17 cellular contexts compared by ENCODE assay signal in genomic region chr3:8621872-8622271, GRCh38. TPM values are rescaled to one million over a fixed set of nuclear protein-coding genes. Genes with fewer than 3 reads are reported as not detected.
DNase-seq lines count a peak whose midpoint lies in the region; ATAC-seq, FAIRE-seq and TF ChIP-seq lines count a peak whose summit lies in the region.
"Had no signal": no experiment of that assay in that cellular context is flagged by ENCODE, and none has a peak within 500 bp of the region (broad histone marks: within the 10 kb centered on the region; RNA-seq: fewer than 3 reads in every experiment).

No MANE protein-coding gene starts in this region.

- H2AFZ ChIP-seq in K562 (ENCODE audit: low read depth, low read length) = no peak overlapping the region
- H2AFZ ChIP-seq in mesenchymal stem cell (ENCODE audit: low read depth, low read length) = no peak overlapping the region

- no peak overlapping the region for H2BK12ac ChIP-seq in mesenchymal stem cell (ENCODE audit: low read length in 2 of 2)

- H3K4ac ChIP-seq in mesenchymal stem cell (ENCODE audit: low read depth in 1 of 2, low read length in 2 of 2) = no peak overlapping the region

- no peak overlapping the region for H2BK5ac ChIP-seq in mesenchymal stem cell (ENCODE audit: low read depth, low read length, poor library complexity, severe bottlenecking)

- no peak overlapping the region for H3K23ac ChIP-seq in mesenchymal stem cell (ENCODE audit: low read length in 2 of 2)

- H3K4me3 ChIP-seq in AG04449 (ENCODE audit: low read depth, low read length) (no peak overlapping the region), K562 (no peak overlapping the region), mesenchymal stem cell (ENCODE audit: insufficient read depth in 1 of 2, low read depth in 1 of 2, low read length in 2 of 2) (no peak overlapping the region), gastroesophageal sphincter (no peak overlapping the region)
- H3K4me3 ChIP-seq: breast epithelium, thoracic aorta had no signal

- intact Hi-C loops in K562 (cut with micrococcal nuclease) = loop anchor here (10.0 kb wide), 1 partner anchor 297 kb away; no protein-coding TSS in a partner anchor

- no peak overlapping the region for H4K91ac ChIP-seq in mesenchymal stem cell (ENCODE audit: low read length)

- FAIRE-seq in H54 (lab: Jason Lieb, UNC) (no peak), K562 (lab: Jason Lieb, UNC) (no peak)
- FAIRE-seq: GM12892 had no signal

- H3K36me3 ChIP-seq in K562 (ENCODE audit: control insufficient read depth, insufficient read depth, low read length) = no peaks in the 10 kb centered on the region
- H3K36me3 ChIP-seq in mesenchymal stem cell (ENCODE audit: control insufficient read depth in 1 of 2, insufficient read depth in 2 of 2, low read depth in 1 of 2, low read length in 2 of 2) = no peaks in the 10 kb centered on the region
- H3K36me3 ChIP-seq in gastroesophageal sphincter = no peaks in the 10 kb centered on the region
- H3K36me3 ChIP-seq: breast epithelium, thoracic aorta had no signal

- H3K9ac ChIP-seq in K562 (ENCODE audit: insufficient read depth in 1 of 2, low read depth in 2 of 2, low read length in 2 of 2) (no peak overlapping the region), mesenchymal stem cell (ENCODE audit: low read length) (peak overlapping the region; percentile 74)

- H3K79me1 ChIP-seq in mesenchymal stem cell (replicated peaks; ENCODE audit: low read length, poor library complexity, severe bottlenecking) = no peaks in the 10 kb centered on the region

- H3K27ac ChIP-seq in K562 (ENCODE audit: extremely low read depth, low read depth, low read length) (no peak overlapping the region), mesenchymal stem cell (ENCODE audit: low read length, poor library complexity, severe bottlenecking) (no peak overlapping the region), gastroesophageal sphincter (no peak overlapping the region)
- H3K27ac ChIP-seq: breast epithelium had no signal

- DNase-seq in AG04449 (ENCODE audit: low read depth, low spot score) (peak; percentile 72), H54 (ENCODE audit: insufficient read length, low spot score) (peak; percentile 34), K562 (ENCODE audit: extremely low read depth in 1 of 4, low spot score in 3 of 4) (no peak), mesenchymal stem cell (peak; percentile 92), NCI-H446 (lab: John Stamatoyannopoulos, UW) (no peak), KBM-7 (no peak)
- no peak for DNase-seq in stimulated activated naive CD8-positive, alpha-beta T cell treated with anti-CD3 and anti-CD28 coated beads, Interleukin-15, Interleukin-2, amounts not matched to agents 100 U/mL and 50 U/mL, for 24 hours
- DNase-seq: ACHN; activated CD4-positive, alpha-beta memory T cell treated with anti-CD3 and anti-CD28 coated beads, Interleukin-2, amount 10 ng/mL, durations not matched to agents 7 days and 5 days; endodermal cell; NCI-H1694 treated with DMSO at 0.1 percent for 48 hours; NCI-H524 treated with DMSO at 0.1 percent for 48 hours; T-helper 9 cell had no signal

- TF ChIP-seq EP300 in K562 (IDR thresholded peaks at IDR 0.05; ENCODE audit: low read length) = no peak
- TF ChIP-seq EP300 in gastroesophageal sphincter (IDR thresholded peaks at IDR 0.05) = no peak

- no peak for TF ChIP-seq RAD21 in K562 (CRISPR knock-in tag; conservative IDR thresholded peaks at IDR 0.05 in 1 of 2, IDR thresholded peaks at IDR 0.05 in 1 of 2)

- H3K27me3 ChIP-seq in K562 (ENCODE audit: control insufficient read depth in 2 of 2, insufficient read depth in 2 of 2, low read length in 2 of 2) (peaks cover 0 to 28% of the 10 kb centered on the region in 2 experiments; a peak in 2 of 5 replicates), mesenchymal stem cell (ENCODE audit: control insufficient read depth in 1 of 2, insufficient read depth in 1 of 2, low read length in 2 of 2) (peaks cover 0 to 25% of the 10 kb centered on the region in 2 experiments), gastroesophageal sphincter (no peaks in the 10 kb centered on the region)
- H3K27me3 ChIP-seq: breast epithelium had no signal

- 0% methylated on average over 4 of the region's 4 CpGs for WGBS in K562 (ENCODE audit: insufficient coverage, low coverage, missing lambda C conversion rate)
- WGBS in mesenchymal stem cell = 33% methylated on average over 4 of the region's 4 CpGs
- 54 to 63% methylated on average over 3 of the region's 4 CpGs for WGBS in gastroesophageal sphincter (ENCODE audit: low coverage in 1 of 2), 2 donors

- no peaks in the 10 kb centered on the region for H3K79me2 ChIP-seq in K562 (ENCODE audit: control insufficient read depth, insufficient read depth, low read length)

- TF ChIP-seq CTCF in AG04449 (IDR thresholded peaks at IDR 0.05; ENCODE audit: insufficient read depth, low read length, missing control alignments) = no peak
- no peak for TF ChIP-seq CTCF in K562 (IDR thresholded peaks at IDR 0.05 in 2 of 3, conservative IDR thresholded peaks at IDR 0.05 in 1 of 3; ENCODE audit: insufficient read depth in 2 of 3, low read depth in 1 of 3, low read length in 3 of 3)
- no peak for TF ChIP-seq CTCF in gastroesophageal sphincter (IDR thresholded peaks at IDR 0.05)

- CTCF ChIA-PET in AG04449 (lab: Yijun Ruan, JAX) (interaction anchor here (0.7 to 9.4 kb wide), 41 partner anchors 10 to 511 kb away, joined by 3 to 149 read pairs (median 5); no protein-coding TSS in a partner anchor), K562 (lab: Yijun Ruan, JAX; ENCODE audit: low intra/inter-chr PET ratio) (interaction anchor here (0.7 to 1.6 kb wide), 2 partner anchors 170 to 180 kb away, joined by 3 to 12 read pairs; no protein-coding TSS in a partner anchor)

- H4K20me1 ChIP-seq in K562 (replicated peaks; ENCODE audit: control insufficient read depth, insufficient read depth, low read length) = no peaks in the 10 kb centered on the region; the same call in 1 of the 2 replicates

- H3K9me1 ChIP-seq in K562 (ENCODE audit: control insufficient read depth, insufficient read depth, low read length) = no peaks in the 10 kb centered on the region

- BruUV-seq in K562 (replicated peaks; lab: Mats Ljungman, UMichigan) = no TSS peak

- no peak overlapping the region for H3K14ac ChIP-seq in mesenchymal stem cell (ENCODE audit: low read length in 2 of 2)

- ATAC-seq in K562 = no peak
- no peak for ATAC-seq in stimulated activated naive CD8-positive, alpha-beta T cell treated with anti-CD3 and anti-CD28 coated beads, Interleukin-15, Interleukin-2, amounts not matched to agents 100 U/mL and 50 U/mL, for 24 hours
- ATAC-seq in gastroesophageal sphincter = no peak

- POLR2A ChIA-PET in AG04449 (lab: Yijun Ruan, JAX) (no interaction called here), K562 (lab: Yijun Ruan, JAX) (no interaction called here)

- H3K9me3 ChIP-seq in K562 (replicated peaks; ENCODE audit: control insufficient read depth, insufficient read depth, low read depth, low read length) = no peaks in the 10 kb centered on the region
- peaks cover 5% of the 10 kb centered on the region for H3K9me3 ChIP-seq in mesenchymal stem cell (ENCODE audit: control insufficient read depth, low read length)
- H3K9me3 ChIP-seq in gastroesophageal sphincter = no peaks in the 10 kb centered on the region
- H3K9me3 ChIP-seq: thoracic aorta had no signal

- H2BK120ac ChIP-seq in mesenchymal stem cell (ENCODE audit: low read depth, low read length) = no peak overlapping the region

- in situ Hi-C loops in K562 (cut with MboI) = no loop called here
- in situ Hi-C loops in KBM-7 (cut with MboI; ENCODE audit: low pct_unique_long_range_greater_than_20kb, low sequenced_read_pairs) = no loop called here

- no peak overlapping the region for H3K18ac ChIP-seq in mesenchymal stem cell (ENCODE audit: low read depth in 1 of 2, low read length in 2 of 2)

- no peak overlapping the region for H4K8ac ChIP-seq in mesenchymal stem cell (ENCODE audit: low read length)

- H3K4me2 ChIP-seq in K562 (ENCODE audit: insufficient read depth, low read length) (no peak overlapping the region), mesenchymal stem cell (ENCODE audit: low read length, poor library complexity, severe bottlenecking) (no peak overlapping the region)

- TF ChIP-seq POLR2A in H54 (IDR thresholded peaks at IDR 0.05; ENCODE audit: low read depth, low read length) (no peak), K562 (conservative IDR thresholded peaks at IDR 0.05) (no peak), gastroesophageal sphincter (IDR thresholded peaks at IDR 0.05) (no peak)

- H2BK15ac ChIP-seq in mesenchymal stem cell (ENCODE audit: low read depth, poor library complexity, severe bottlenecking) = no peak overlapping the region

- H2AK5ac ChIP-seq in mesenchymal stem cell (ENCODE audit: low read length, severe bottlenecking) = no peak overlapping the region

- peaks cover 0 to 3% of the 10 kb centered on the region in 2 experiments; a peak in 2 of 5 replicates for H3K4me1 ChIP-seq in K562 (replicated peaks in 1 of 2; ENCODE audit: control insufficient read depth in 2 of 2, insufficient read depth in 2 of 2, low read length in 2 of 2)
- peaks cover 16% of the 10 kb centered on the region for H3K4me1 ChIP-seq in mesenchymal stem cell (ENCODE audit: control insufficient read depth, insufficient read depth, low read depth, low read length)
- H3K4me1 ChIP-seq in gastroesophageal sphincter = peaks cover 0 to 12% (median 5%) of the 10 kb centered on the region in 3 donors
- H3K4me1 ChIP-seq: breast epithelium had no signal

RNA-seq across cellular contexts. Expression of gene SSUH2, which starts 22.7 kb away (rescaled TPM):
- 0.46 TPM in 1 of 2 replicates, not detected in the other for total RNA-seq in K562 (2011; cell fraction: chromatin; rRNA removed; ENCODE audit: low replicate concordance)
- total RNA-seq in K562 (2011; cell fraction: nucleolus; rRNA removed) = 0.17 and 0.26 TPM in 2 replicates
- not detected in 2 replicates for total RNA-seq in K562 (2011; cell fraction: nucleoplasm; rRNA removed)
- total RNA-seq in K562 (2014; rRNA removed) = not detected in 2 replicates
- total RNA-seq in K562 (2014; rRNA removed; fragmentation: Illumina TruSeq; extraction: Trizol) = not detected in 2 replicates
- 0.15 TPM in 1 of 2 replicates, not detected in the other for total RNA-seq in K562 (2015; rRNA removed; fragmentation: Illumina TruSeq; extraction: Trizol)
- not detected in 2 replicates for total RNA-seq in K562 (2021)
- 0.15 and 0.17 TPM in 2 replicates for polyA plus RNA-seq in K562 (2011; rRNA removed)
- polyA plus RNA-seq in K562 (2011; cell fraction: cytosol; rRNA removed) = 0.12 TPM in 1 of 2 replicates, not detected in the other
- 0.55 and 0.69 TPM in 2 replicates for polyA plus RNA-seq in K562 (2011; cell fraction: nucleus; rRNA removed)
- 0.30 TPM in 1 of 2 replicates, not detected in the other for polyA plus RNA-seq in K562 (2012)
- polyA plus RNA-seq in K562 (2014; fragmentation: Illumina TruSeq; extraction: Trizol) = 0.04 TPM in 1 of 2 replicates, not detected in the other
- under 1 TPM in 1 of 2 experiments, not detected in 1; 0.04 TPM for polyA plus RNA-seq in K562 (2014; fragmentation: Nextera tagmentation; extraction: Ambion mirVana)
- polyA plus RNA-seq in K562 (2014; rRNA removed) = not detected in 2 replicates
- polyA minus RNA-seq in K562 (2011; rRNA and poly(A)+ RNA removed) = not detected in 2 replicates
- not detected in 2 replicates for polyA minus RNA-seq in K562 (2011; cell fraction: cytosol; rRNA and poly(A)+ RNA removed)
- polyA minus RNA-seq in K562 (2011; cell fraction: nucleus; rRNA and poly(A)+ RNA removed) = 0.22 TPM in 1 of 2 replicates, not detected in the other
- 0.03 TPM for polyA plus RNA-seq in mesenchymal stem cell (2013, experiment 1 of 2)
- not detected for polyA plus RNA-seq in mesenchymal stem cell (2013, experiment 2 of 2)
- 1 to 10 TPM in 1 of 4 donors, under 1 TPM in 1, not detected in 2; 0.27 to 3.8 TPM for total RNA-seq in gastroesophageal sphincter
- total RNA-seq: activated CD4-positive, alpha-beta memory T cell treated with anti-CD3 and anti-CD28 coated beads, Interleukin-2, amount 10 ng/mL, durations not matched to agents 7 days and 5 days had no signal

Comparison
In these comparisons a context has a peak if more than half of its experiments do, and no peak if none do; other contexts are left out.
1. DNase-seq: peak in AG04449 (single experiment), H54 (single experiment) and mesenchymal stem cell (single experiment); none in K562 (0 of 4), NCI-H446 (0 of 2), KBM-7 (single experiment) and stimulated activated naive CD8-positive, alpha-beta T cell treated with anti-CD3 and anti-CD28 coated beads, Interleukin-15, Interleukin-2, amounts not matched to agents 100 U/mL and 50 U/mL, for 24 hours (single experiment).